ENCODE assay signal across 8 cellular contexts in genomic region chr7:101953248-101953819, GRCh38.
DNase-seq lines count a peak whose midpoint lies in the region; FAIRE-seq and TF ChIP-seq lines count a peak whose summit lies in the region.

No MANE protein-coding gene starts in this region.

- 68% methylated on average over 14 of the region's 14 CpGs for WGBS in prostate gland

- no peak overlapping the region for H3K4me2 ChIP-seq in neural progenitor cell

- H3K9me3 ChIP-seq in prostate gland (no peaks in the 10 kb centered on the region), neural progenitor cell (ENCODE audit: low read depth) (no peaks in the 10 kb centered on the region)

- TF ChIP-seq POLR2A in prostate gland (IDR thresholded peaks at IDR 0.05), result no peak

- FAIRE-seq in HTR-8/SVneo (lab: Jason Lieb, UNC), result no peak

- intact Hi-C loops in prostate gland (cut with DNase I), result no loop called here

- H3K27ac ChIP-seq in prostate gland, result peak overlapping the region; percentile 38 to 40
- H3K27ac ChIP-seq in neural progenitor cell, result no peak overlapping the region

- H3K4me3 Mint-ChIP-seq in neural progenitor cell, result no peak overlapping the region

- H3K27me3 ChIP-seq in prostate gland (replicated peaks; ENCODE audit: insufficient read depth) (no peaks in the 10 kb centered on the region), neural progenitor cell (no peaks in the 10 kb centered on the region)

- TF ChIP-seq CTCF in GM12865 (IDR thresholded peaks at IDR 0.05; ENCODE audit: insufficient read depth, low read depth, low read length, missing control alignments) (no peak), choroid plexus epithelial cell (conservative IDR thresholded peaks at IDR 0.05; ENCODE audit: low read depth, low read length) (no peak), prostate gland (IDR thresholded peaks at IDR 0.05) (no peak), neural progenitor cell (IDR thresholded peaks at IDR 0.05) (no peak)

- H3K9ac ChIP-seq in neural progenitor cell, result no peak overlapping the region

- H3K27me3 Mint-ChIP-seq in neural progenitor cell (ENCODE audit: insufficient read depth, low read depth), result peaks cover 3% of the 10 kb centered on the region

- DNase-seq in GM12865 (ENCODE audit: low read depth) (peak; percentile 71), HTR-8/SVneo (ENCODE audit: insufficient read length, low spot score) (peak; percentile 25), choroid plexus epithelial cell (ENCODE audit: low read depth) (peak; percentile 85), prostate gland (ENCODE audit: low spot score) (no peak), iPS-NIHi11 (ENCODE audit: low spot score) (no peak), 8988T (no peak), neural progenitor cell (ENCODE audit: low spot score) (no peak)
- DNase-seq in activated effector memory CD4-positive, alpha-beta T cell treated with Interleukin-2 at 50 U/mL for 16 hours, result no peak

- no peaks in the 10 kb centered on the region for H3F3A ChIP-seq in neural progenitor cell (ENCODE audit: low read depth)

- H3K4me1 ChIP-seq in prostate gland (replicated peaks), result no peaks in the 10 kb centered on the region
- H3K4me1 ChIP-seq in neural progenitor cell, result peaks cover 3% of the 10 kb centered on the region

- peaks cover 40% of the 10 kb centered on the region for H4K20me1 ChIP-seq in neural progenitor cell (ENCODE audit: low read depth)

- peaks cover 4% of the 10 kb centered on the region for H3K36me3 Mint-ChIP-seq in neural progenitor cell

- peaks cover 19% of the 10 kb centered on the region for H3K4me1 Mint-ChIP-seq in neural progenitor cell

- H3K36me3 ChIP-seq in prostate gland (no peaks in the 10 kb centered on the region), neural progenitor cell (no peaks in the 10 kb centered on the region)

- H3K27ac Mint-ChIP-seq in neural progenitor cell, result no peak overlapping the region

- peaks cover 79% of the 10 kb centered on the region for H3K79me2 ChIP-seq in neural progenitor cell (ENCODE audit: low read depth)

- H3K9me3 Mint-ChIP-seq in neural progenitor cell, result no peaks in the 10 kb centered on the region

- H3K4me3 ChIP-seq in GM12865 (ENCODE audit: low read depth, low read length) (no peak overlapping the region), choroid plexus epithelial cell (ENCODE audit: low read depth, low read length) (no peak overlapping the region), prostate gland (no peak overlapping the region), neural progenitor cell (no peak overlapping the region)

- no peak overlapping the region for H2AFZ ChIP-seq in neural progenitor cell (replicated peaks)

Comparison
In these comparisons a context has a peak if more than half of its experiments do, and no peak if none do; other contexts are left out.
1. DNase-seq: peak in GM12865 (single experiment), HTR-8/SVneo (single experiment) and choroid plexus epithelial cell (single experiment); none in prostate gland (single experiment), iPS-NIHi11 (single experiment), activated effector memory CD4-positive, alpha-beta T cell treated with Interleukin-2 at 50 U/mL for 16 hours (single experiment), 8988T (single experiment) and neural progenitor cell (single experiment).